In genomic region chr18:79405781-79406575, GRCh38 we compare ENCODE assay signal across 9 cellular contexts. TPM values are rescaled to one million over a fixed set of nuclear protein-coding genes. Genes with fewer than 3 reads are reported as not detected.
A peak's percentile ranks its signal among the peaks of the same experiment; 100 is the strongest.
DNase-seq lines count a peak whose midpoint lies in the region; ATAC-seq and TF ChIP-seq lines count a peak whose summit lies in the region.
"Had no signal": no experiment of that assay in that cellular context is flagged by ENCODE, and none has a peak within 500 bp of the region (broad histone marks: within the 10 kb centered on the region; RNA-seq: fewer than 3 reads in every experiment).

No MANE protein-coding gene starts in this region.

- H3K4me1 Mint-ChIP-seq in activated CD4-positive, alpha-beta memory T cell treated with anti-CD3 and anti-CD28 coated beads, Interleukin-2, amount 10 ng/mL, durations not matched to agents 7 days and 5 days = peaks cover 57% of the 10 kb centered on the region

- POLR2A ChIA-PET in activated CD4-positive, alpha-beta memory T cell treated with anti-CD3 and anti-CD28 coated beads, Interleukin-2, amount 10 ng/mL, durations not matched to agents 7 days and 5 days (lab: Charles Lee) = interaction anchor here (0.8 to 3.5 kb wide), 13 partner anchors 8 to 273 kb away, joined by 3 to 40 read pairs (median 4); partner anchors contain the start of gene NFATC1

- no peak for TF ChIP-seq CTCF in esophagus squamous epithelium (IDR thresholded peaks at IDR 0.05)
- no peak for TF ChIP-seq CTCF in mammary epithelial cell (conservative IDR thresholded peaks at IDR 0.05 in 1 of 2, IDR thresholded peaks at IDR 0.05 in 1 of 2; ENCODE audit: extremely low read depth in 1 of 2, insufficient read depth in 1 of 2, low read depth in 1 of 2, low read length in 2 of 2)

- H3K36me3 ChIP-seq in esophagus squamous epithelium = peaks cover 3 to 7% (median 6%) of the 10 kb centered on the region in 3 donors
- H3K36me3 ChIP-seq in mammary epithelial cell (ENCODE audit: insufficient read depth, low read length) = no peaks in the 10 kb centered on the region

- H3K27me3 ChIP-seq in esophagus squamous epithelium = peaks cover 0 to 32% (median 0%) of the 10 kb centered on the region in 4 donors
- no peaks in the 10 kb centered on the region for H3K27me3 ChIP-seq in mammary epithelial cell (ENCODE audit: insufficient read depth, low read length)
- H3K27me3 ChIP-seq: SJSA1 had no signal

- H3K27ac ChIP-seq in esophagus squamous epithelium (peak overlapping the region; percentile 48 to 89 (median 69)), mammary epithelial cell (ENCODE audit: insufficient read depth, low read depth, low read length) (no peak overlapping the region)
- H3K27ac ChIP-seq: SJSA1 had no signal

- peak; percentile 91 for DNase-seq in activated CD4-positive, alpha-beta memory T cell treated with anti-CD3 and anti-CD28 coated beads, Interleukin-2, amount 10 ng/mL, durations not matched to agents 7 days and 5 days
- DNase-seq in esophagus squamous epithelium (lab: John Stamatoyannopoulos, UW) = peak; percentile 73
- DNase-seq in stimulated activated CD4-positive, alpha-beta T cell treated with anti-CD3 and anti-CD28 coated beads, Interleukin-15, amount 100 ng/mL, for 24 hours = peak; percentile 90
- DNase-seq in NCI-H82 (lab: John Stamatoyannopoulos, UW) = no peak
- no peak for DNase-seq in mammary epithelial cell
- no peak for DNase-seq in NCI-H748 treated with DMSO at 0.1 percent for 48 hours (lab: John Stamatoyannopoulos, UW)

- H3K4me1 ChIP-seq in esophagus squamous epithelium (peaks cover 19 to 54% (median 27%) of the 10 kb centered on the region in 3 donors), mammary epithelial cell (ENCODE audit: insufficient read depth, low read length) (peaks cover 9% of the 10 kb centered on the region)
- H3K4me1 ChIP-seq: SJSA1 had no signal

- H2AFZ ChIP-seq in mammary epithelial cell (ENCODE audit: low read depth, low read length) = no peak overlapping the region

- intact Hi-C loops in esophagus squamous epithelium (cut with DNase I) = no loop called here
- intact Hi-C loops in mammary epithelial cell (cut with micrococcal nuclease) = no loop called here

- H3K36me3 Mint-ChIP-seq in activated CD4-positive, alpha-beta memory T cell treated with anti-CD3 and anti-CD28 coated beads, Interleukin-2, amount 10 ng/mL, durations not matched to agents 7 days and 5 days (ENCODE audit: low read depth) = peaks cover 42% of the 10 kb centered on the region

- H3K4me2 ChIP-seq in mammary epithelial cell (ENCODE audit: insufficient read depth, low read depth, low read length) = no peak overlapping the region

- H3K4me3 ChIP-seq in esophagus squamous epithelium (peak overlapping the region in 1 of 4 donors; percentile 48), mammary epithelial cell (replicated peaks in 1 of 3; ENCODE audit: insufficient read depth in 1 of 3, low read depth in 2 of 3, low read length in 3 of 3) (no peak overlapping the region)
- H3K4me3 ChIP-seq: SJSA1 had no signal

- H3K27me3 Mint-ChIP-seq in activated CD4-positive, alpha-beta memory T cell treated with anti-CD3 and anti-CD28 coated beads, Interleukin-2, amount 10 ng/mL, durations not matched to agents 7 days and 5 days = no peaks in the 10 kb centered on the region

- H3K9me3 ChIP-seq in esophagus squamous epithelium (no peaks in the 10 kb centered on the region), mammary epithelial cell (replicated peaks; ENCODE audit: insufficient read depth, low read length) (peaks cover 14% of the 10 kb centered on the region)
- H3K9me3 ChIP-seq: SJSA1 had no signal

- H3K9ac ChIP-seq in mammary epithelial cell (ENCODE audit: insufficient read depth, low read length) = no peak overlapping the region

- dilution Hi-C loops in mammary epithelial cell (cut with HindIII; ENCODE audit: low sequenced_read_pairs) = no loop called here

- no peaks in the 10 kb centered on the region for H3K9me3 Mint-ChIP-seq in activated CD4-positive, alpha-beta memory T cell treated with anti-CD3 and anti-CD28 coated beads, Interleukin-2, amount 10 ng/mL, durations not matched to agents 7 days and 5 days

- CTCF ChIA-PET in activated CD4-positive, alpha-beta memory T cell treated with anti-CD3 and anti-CD28 coated beads, Interleukin-2, amount 10 ng/mL, durations not matched to agents 7 days and 5 days (lab: Charles Lee) = interaction anchor here (1.0 to 2.2 kb wide), 4 partner anchors 9 to 117 kb away, joined by 3 to 8 read pairs (median 5); no protein-coding TSS in a partner anchor
- CTCF ChIA-PET in mammary epithelial cell (lab: Charles Lee; ENCODE audit: low non-redundant PET) = no interaction called here

- no peaks in the 10 kb centered on the region for H3K79me2 ChIP-seq in mammary epithelial cell (ENCODE audit: insufficient read depth, low read length)

- in situ Hi-C loops in mammary epithelial cell (cut with MboI; ENCODE audit: low sequenced_read_pairs in 2 of 2) = no loop called here

- TF ChIP-seq POLR2A in esophagus squamous epithelium (IDR thresholded peaks at IDR 0.05) = peak in 1 of 4 donors; percentile 49

- BruUV-seq in mammary epithelial cell (replicated peaks; lab: Mats Ljungman, UMichigan) = no TSS peak

- H3K27ac Mint-ChIP-seq in activated CD4-positive, alpha-beta memory T cell treated with anti-CD3 and anti-CD28 coated beads, Interleukin-2, amount 10 ng/mL, durations not matched to agents 7 days and 5 days = peak overlapping the region; percentile 93

- WGBS in esophagus squamous epithelium, 2 donors = 70 to 72% methylated on average over 25 to 26 of the region's 27 CpGs
- WGBS in mammary epithelial cell (ENCODE audit: low coverage, missing lambda C conversion rate) = 90% methylated on average over 23 of the region's 27 CpGs

- no peaks in the 10 kb centered on the region for H4K20me1 ChIP-seq in mammary epithelial cell (ENCODE audit: insufficient read depth, low read length)

- ATAC-seq in GM19395 (IDR thresholded peaks at IDR 0.05; ENCODE audit: unreplicated experiment) = peak; percentile 71
- peak; percentile 87 for ATAC-seq in HG03442 (IDR thresholded peaks at IDR 0.05; ENCODE audit: unreplicated experiment)

- peak overlapping the region; percentile 80 for H3K4me3 Mint-ChIP-seq in activated CD4-positive, alpha-beta memory T cell treated with anti-CD3 and anti-CD28 coated beads, Interleukin-2, amount 10 ng/mL, durations not matched to agents 7 days and 5 days

RNA-seq across cellular contexts. Expression of gene NFATC1, which starts 10.2 kb away (rescaled TPM):
- total RNA-seq in activated CD4-positive, alpha-beta memory T cell treated with anti-CD3 and anti-CD28 coated beads, Interleukin-2, amount 10 ng/mL, durations not matched to agents 7 days and 5 days = 10 to 100 TPM; 43.8 to 44.5 TPM
- total RNA-seq in esophagus squamous epithelium = 1 to 10 TPM in 3 of 4 donors, under 1 TPM in 1; 0.79 to 4.8 (median 2.6) TPM
- 1 to 10 TPM; 2.7 to 3.4 TPM for total RNA-seq in mammary epithelial cell
- polyA plus RNA-seq in mammary epithelial cell = 0.60 TPM
- polyA minus RNA-seq in mammary epithelial cell = 2.3 TPM

Comparison
In these comparisons a context has a peak if more than half of its experiments do, and no peak if none do; other contexts are left out.
1. DNase-seq: peak in activated CD4-positive, alpha-beta memory T cell treated with anti-CD3 and anti-CD28 coated beads, Interleukin-2, amount 10 ng/mL, durations not matched to agents 7 days and 5 days (single experiment), esophagus squamous epithelium (single experiment) and stimulated activated CD4-positive, alpha-beta T cell treated with anti-CD3 and anti-CD28 coated beads, Interleukin-15, amount 100 ng/mL, for 24 hours (single experiment); none in NCI-H82 (single experiment), mammary epithelial cell (single experiment) and NCI-H748 treated with DMSO at 0.1 percent for 48 hours (single experiment).
2. RNA of gene NFATC1, which starts 10.2 kb away (total RNA-seq): 43.8 to 44.5 TPM in activated CD4-positive, alpha-beta memory T cell treated with anti-CD3 and anti-CD28 coated beads, Interleukin-2, amount 10 ng/mL, durations not matched to agents 7 days and 5 days; 2.7 to 3.4 TPM in mammary epithelial cell and 0.79 to 4.8 TPM in esophagus squamous epithelium; every median in the first group is over 4 times any median in the second.